Comparison of ENCODE assay signal across 8 cellular contexts in genomic region chr20:49219091-49219923, GRCh38. TPM values are rescaled to one million over a fixed set of nuclear protein-coding genes. Genes with fewer than 3 reads are reported as not detected.
A peak's percentile ranks its signal among the peaks of the same experiment; 100 is the strongest.
DNase-seq lines count a peak whose midpoint lies in the region; ATAC-seq and TF ChIP-seq lines count a peak whose summit lies in the region.

DDX27 (plus strand) TSS chr20:49219416; CDS start chr20:49219449, 33 bp downstream.

- H3K36me3 ChIP-seq in SK-N-MC (ENCODE audit: insufficient read depth, low read length) (peaks cover 26% of the 10 kb centered on the region; the same call in 1 of the 2 replicates), gastroesophageal sphincter (peaks cover 0 to 34% of the 10 kb centered on the region in 2 donors), neutrophil (peaks cover 25% of the 10 kb centered on the region)

- CTCF ChIA-PET in activated naive CD4-positive, alpha-beta T cell treated with anti-CD3 and anti-CD28 coated beads, Interleukin-2, amount 10 ng/mL, durations not matched to agents 7 days and 5 days (lab: Charles Lee): interaction anchor here (0.6 to 6.7 kb wide), 5 partner anchors 26 to 141 kb away, joined by 3 to 85 read pairs (median 3); no protein-coding TSS in a partner anchor

- H3K27ac ChIP-seq in SK-N-MC (peak within 1 kb of the TSS; percentile 85), gastroesophageal sphincter (peak within 1 kb of the TSS; percentile 81 to 91 (median 87)), neutrophil (peak within 1 kb of the TSS; percentile 90), substantia nigra (ENCODE audit: low read depth, low read length, poor library complexity, severe bottlenecking) (peak within 1 kb of the TSS; percentile 87)

- TF ChIP-seq POLR2A in NB4 (IDR thresholded peaks at IDR 0.05; ENCODE audit: extremely low read depth, insufficient read length) (peak; percentile 90), gastroesophageal sphincter (IDR thresholded peaks at IDR 0.05) (peak; percentile 75 to 84)

- H3K4me3 Mint-ChIP-seq in activated naive CD4-positive, alpha-beta T cell treated with anti-CD3 and anti-CD28 coated beads, Interleukin-2, amount 10 ng/mL, durations not matched to agents 7 days and 5 days: peak within 1 kb of the TSS; percentile 83

- WGBS in gastroesophageal sphincter (ENCODE audit: low coverage in 1 of 2), 2 donors: 0 to 1% methylated on average over 26 to 44 of the region's 46 CpGs

- TF ChIP-seq CTCF in HFF-Myc (IDR thresholded peaks at IDR 0.05; ENCODE audit: low read depth, low read length, missing control alignments) (no peak), NB4 (IDR thresholded peaks at IDR 0.05; ENCODE audit: low read depth, low read length) (no peak), gastroesophageal sphincter (IDR thresholded peaks at IDR 0.05) (peak in 1 of 4 experiments; percentile 5), neutrophil (IDR thresholded peaks at IDR 0.05) (peak; percentile 58)

- H3K9me3 ChIP-seq in SK-N-MC (ENCODE audit: low read depth, low read length) (no peaks in the 10 kb centered on the region), gastroesophageal sphincter (no peaks in the 10 kb centered on the region), neutrophil (no peaks in the 10 kb centered on the region)

- H3K27me3 ChIP-seq in gastroesophageal sphincter: no peaks in the 10 kb centered on the region
- no peaks in the 10 kb centered on the region for H3K27me3 ChIP-seq in neutrophil

- peaks cover 15% of the 10 kb centered on the region for H3K27me3 Mint-ChIP-seq in activated naive CD4-positive, alpha-beta T cell treated with anti-CD3 and anti-CD28 coated beads, Interleukin-2, amount 10 ng/mL, durations not matched to agents 7 days and 5 days

- DNase-seq in GM03348 (ENCODE audit: low spot score) (peak; percentile 98), HFF-Myc (ENCODE audit: extremely low read depth, low read depth) (peak; percentile 98), NB4 (ENCODE audit: low read depth) (peak; percentile 99), SK-N-MC (ENCODE audit: low read depth, low spot score) (peak; percentile 98), substantia nigra (lab: John Stamatoyannopoulos, UW) (peak; percentile 71 to 99 (median 96))
- peak; percentile 98 for DNase-seq in activated naive CD4-positive, alpha-beta T cell treated with anti-CD3 and anti-CD28 coated beads, Interleukin-2, amount 10 ng/mL, durations not matched to agents 7 days and 5 days

- peak within 1 kb of the TSS; percentile 92 for H3K27ac Mint-ChIP-seq in activated naive CD4-positive, alpha-beta T cell treated with anti-CD3 and anti-CD28 coated beads, Interleukin-2, amount 10 ng/mL, durations not matched to agents 7 days and 5 days

- TF ChIP-seq EP300 in gastroesophageal sphincter (IDR thresholded peaks at IDR 0.05): no peak

- H3K9me3 Mint-ChIP-seq in activated naive CD4-positive, alpha-beta T cell treated with anti-CD3 and anti-CD28 coated beads, Interleukin-2, amount 10 ng/mL, durations not matched to agents 7 days and 5 days: no peaks in the 10 kb centered on the region

- peak; percentile 99 for ATAC-seq in gastroesophageal sphincter

- H3K4me3 ChIP-seq in HFF-Myc (replicated peaks; ENCODE audit: low read depth, low read length) (peak within 1 kb of the TSS; percentile 67), NB4 (ENCODE audit: low read depth, low read length) (peak within 1 kb of the TSS; percentile 99), SK-N-MC (peak within 1 kb of the TSS; percentile 100), gastroesophageal sphincter (peak within 1 kb of the TSS; percentile 64 to 94), neutrophil (ENCODE audit: low read depth in 1 of 2, low read length in 1 of 2) (peak within 1 kb of the TSS; percentile 69 to 76)

- peaks cover 27% of the 10 kb centered on the region for H3K4me1 Mint-ChIP-seq in activated naive CD4-positive, alpha-beta T cell treated with anti-CD3 and anti-CD28 coated beads, Interleukin-2, amount 10 ng/mL, durations not matched to agents 7 days and 5 days

- H3K36me3 Mint-ChIP-seq in activated naive CD4-positive, alpha-beta T cell treated with anti-CD3 and anti-CD28 coated beads, Interleukin-2, amount 10 ng/mL, durations not matched to agents 7 days and 5 days: peaks cover 22% of the 10 kb centered on the region

- peak within 1 kb of the TSS; percentile 93 for H3K9ac ChIP-seq in SK-N-MC (ENCODE audit: insufficient read length)

- H3K4me1 ChIP-seq in gastroesophageal sphincter: peaks cover 0 to 29% (median 10%) of the 10 kb centered on the region in 3 donors
- H3K4me1 ChIP-seq in neutrophil (ENCODE audit: control insufficient read depth in 1 of 2, insufficient read depth in 1 of 2, low read depth in 1 of 2, low read length in 1 of 2): peaks cover 21 to 22% of the 10 kb centered on the region in 2 experiments

RNA-seq across cellular contexts. Expression of gene DDX27, which starts in this region (rescaled TPM):
- total RNA-seq in gastroesophageal sphincter: 10 to 100 TPM; 22.3 to 32.5 (median 29.8) TPM

Comparison
In these comparisons a context has a peak if more than half of its experiments do, and no peak if none do; other contexts are left out.
1. Peak in every context shown above with its lines: DNase-seq, ATAC-seq, H3K4me3 ChIP-seq and H3K27ac ChIP-seq.